In the genomic region with DNA sequence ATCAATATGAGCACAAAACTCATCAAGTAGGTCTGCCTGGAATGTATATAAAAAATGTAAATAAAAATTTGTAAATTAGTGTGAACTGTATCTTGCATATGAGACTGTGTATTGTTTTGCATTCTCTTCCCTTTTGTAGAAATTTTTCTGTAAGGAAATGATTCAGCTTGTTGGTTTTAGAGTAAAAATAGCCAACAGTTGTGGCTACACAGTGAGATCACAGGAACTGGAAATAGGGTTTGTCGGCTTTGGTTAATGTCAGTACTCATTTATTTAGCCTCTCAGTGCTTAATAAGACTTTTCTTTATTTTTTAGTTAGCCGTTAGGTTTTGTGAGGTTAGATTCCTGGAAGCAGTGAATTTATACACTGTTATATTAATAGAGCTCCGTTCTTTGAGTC, we compare ENCODE assay signal across 8 cellular contexts.
DNase-seq lines count a peak whose midpoint lies in the region; ATAC-seq and TF ChIP-seq lines count a peak whose summit lies in the region.

No MANE protein-coding gene starts in this region.

- H3K27me3 Mint-ChIP-seq in WTC11 (ENCODE audit: low read depth) = no peaks in the 10 kb centered on the region

- POLR2A ChIA-PET in WTC11 (lab: Charles Lee) = no interaction called here

- DNase-seq in CD1c-positive myeloid dendritic cell (ENCODE audit: extremely low spot score) = peak; percentile 76
- peak; percentile 73 for DNase-seq in astrocyte of the cerebellum (ENCODE audit: low read depth)
- peak; percentile 14 for DNase-seq in putamen (ENCODE audit: low spot score)
- no peak for DNase-seq in NCI-H748 (lab: John Stamatoyannopoulos, UW; ENCODE audit: unreplicated experiment)
- no peak for DNase-seq in WTC11 (ENCODE audit: low spot score)
- no peak for DNase-seq in DMS 273 (lab: John Stamatoyannopoulos, UW; ENCODE audit: unreplicated experiment)

- peaks cover 15% of the 10 kb centered on the region for H3K9me3 Mint-ChIP-seq in WTC11

- in situ Hi-C loops in astrocyte of the cerebellum (cut with HindIII; ENCODE audit: low sequenced_read_pairs) = no loop called here

- H3K27ac Mint-ChIP-seq in WTC11 = no peak overlapping the region

- no peak overlapping the region for H3K4me3 Mint-ChIP-seq in WTC11

- ATAC-seq in GM19468 (IDR thresholded peaks at IDR 0.05; ENCODE audit: extremely low read depth, unreplicated experiment) (peak; percentile 43), HG03469 (IDR thresholded peaks at IDR 0.05; ENCODE audit: unreplicated experiment) (peak; percentile 69), WTC11 (no peak)

- TF ChIP-seq CTCF in astrocyte of the cerebellum (IDR thresholded peaks at IDR 0.05; ENCODE audit: low read depth, low read length, missing control alignments) = no peak
- TF ChIP-seq CTCF in WTC11 (IDR thresholded peaks at IDR 0.05) = no peak

- H3K4me3 ChIP-seq in astrocyte of the cerebellum (ENCODE audit: low read depth, low read length) = no peak overlapping the region

- CTCF ChIA-PET in WTC11 (lab: Charles Lee) = no interaction called here

- peaks cover 34% of the 10 kb centered on the region for H3K36me3 Mint-ChIP-seq in WTC11

- no peaks in the 10 kb centered on the region for H3K4me1 Mint-ChIP-seq in WTC11

TF ChIP-seq in WTC11, 78 proteins besides CTCF, POLR2A, EP300 and RAD21:
- TF ChIP-seq, protein P1, sequence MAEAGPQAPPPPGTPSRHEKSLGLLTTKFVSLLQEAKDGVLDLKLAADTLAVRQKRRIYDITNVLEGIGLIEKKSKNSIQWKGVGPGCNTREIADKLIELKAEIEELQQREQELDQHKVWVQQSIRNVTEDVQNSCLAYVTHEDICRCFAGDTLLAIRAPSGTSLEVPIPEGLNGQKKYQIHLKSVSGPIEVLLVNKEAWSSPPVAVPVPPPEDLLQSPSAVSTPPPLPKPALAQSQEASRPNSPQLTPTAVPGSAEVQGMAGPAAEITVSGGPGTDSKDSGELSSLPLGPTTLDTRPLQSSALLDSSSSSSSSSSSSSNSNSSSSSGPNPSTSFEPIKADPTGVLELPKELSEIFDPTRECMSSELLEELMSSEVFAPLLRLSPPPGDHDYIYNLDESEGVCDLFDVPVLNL (CRISPR knock-in tag; IDR thresholded peaks at IDR 0.05; ENCODE audit: borderline replicate concordance, low read depth) = no peak
- no peak for TF ChIP-seq ZNF423 (CRISPR knock-in tag; IDR thresholded peaks at IDR 0.05)
- no peak for TF ChIP-seq ZNF263 (CRISPR knock-in tag; IDR thresholded peaks at IDR 0.05; ENCODE audit: low read depth)
- TF ChIP-seq KAT7 (CRISPR knock-in tag; IDR thresholded peaks at IDR 0.05; ENCODE audit: borderline replicate concordance) = no peak
- no peak for TF ChIP-seq SP1 (CRISPR knock-in tag; conservative IDR thresholded peaks at IDR 0.05)
- TF ChIP-seq, protein P2, sequence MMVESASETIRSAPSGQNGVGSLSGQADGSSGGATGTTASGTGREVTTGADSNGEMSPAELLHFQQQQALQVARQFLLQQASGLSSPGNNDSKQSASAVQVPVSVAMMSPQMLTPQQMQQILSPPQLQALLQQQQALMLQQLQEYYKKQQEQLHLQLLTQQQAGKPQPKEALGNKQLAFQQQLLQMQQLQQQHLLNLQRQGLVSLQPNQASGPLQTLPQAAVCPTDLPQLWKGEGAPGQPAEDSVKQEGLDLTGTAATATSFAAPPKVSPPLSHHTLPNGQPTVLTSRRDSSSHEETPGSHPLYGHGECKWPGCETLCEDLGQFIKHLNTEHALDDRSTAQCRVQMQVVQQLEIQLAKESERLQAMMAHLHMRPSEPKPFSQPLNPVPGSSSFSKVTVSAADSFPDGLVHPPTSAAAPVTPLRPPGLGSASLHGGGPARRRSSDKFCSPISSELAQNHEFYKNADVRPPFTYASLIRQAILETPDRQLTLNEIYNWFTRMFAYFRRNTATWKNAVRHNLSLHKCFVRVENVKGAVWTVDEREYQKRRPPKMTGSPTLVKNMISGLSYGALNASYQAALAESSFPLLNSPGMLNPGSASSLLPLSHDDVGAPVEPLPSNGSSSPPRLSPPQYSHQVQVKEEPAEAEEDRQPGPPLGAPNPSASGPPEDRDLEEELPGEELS (CRISPR knock-in tag; IDR thresholded peaks at IDR 0.05) = no peak
- TF ChIP-seq, protein P3, sequence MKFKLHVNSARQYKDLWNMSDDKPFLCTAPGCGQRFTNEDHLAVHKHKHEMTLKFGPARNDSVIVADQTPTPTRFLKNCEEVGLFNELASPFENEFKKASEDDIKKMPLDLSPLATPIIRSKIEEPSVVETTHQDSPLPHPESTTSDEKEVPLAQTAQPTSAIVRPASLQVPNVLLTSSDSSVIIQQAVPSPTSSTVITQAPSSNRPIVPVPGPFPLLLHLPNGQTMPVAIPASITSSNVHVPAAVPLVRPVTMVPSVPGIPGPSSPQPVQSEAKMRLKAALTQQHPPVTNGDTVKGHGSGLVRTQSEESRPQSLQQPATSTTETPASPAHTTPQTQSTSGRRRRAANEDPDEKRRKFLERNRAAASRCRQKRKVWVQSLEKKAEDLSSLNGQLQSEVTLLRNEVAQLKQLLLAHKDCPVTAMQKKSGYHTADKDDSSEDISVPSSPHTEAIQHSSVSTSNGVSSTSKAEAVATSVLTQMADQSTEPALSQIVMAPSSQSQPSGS (CRISPR knock-in tag; IDR thresholded peaks at IDR 0.05; ENCODE audit: borderline replicate concordance, low read depth) = no peak
- TF ChIP-seq CREM (CRISPR knock-in tag; IDR thresholded peaks at IDR 0.05) = no peak
TF ChIP-seq in WTC11: peak in this region for 0.

Comparison
In these comparisons a context has a peak if more than half of its experiments do, and no peak if none do; other contexts are left out.
1. DNase-seq: peak in CD1c-positive myeloid dendritic cell (single experiment), astrocyte of the cerebellum (single experiment) and putamen (single experiment); none in NCI-H748 (single experiment), WTC11 (single experiment) and DMS 273 (single experiment).